In genomic region chr2:17317439-17317976, GRCh38 we compare ENCODE assay signal across 25 cellular contexts.
"Had no signal": no experiment of that assay in that cellular context is flagged by ENCODE, and none has a peak within 500 bp of the region (broad histone marks: within the 10 kb centered on the region; RNA-seq: fewer than 3 reads in every experiment).

No MANE protein-coding gene starts in this region.

- H3K27me3 Mint-ChIP-seq: activated CD4-positive, alpha-beta T cell treated with anti-CD3 and anti-CD28 coated beads, Interleukin-2, amount 10 ng/mL, durations not matched to agents 7 days and 5 days had no signal

- H3K4me3 ChIP-seq: heart right ventricle, mucosa of descending colon, pancreas, right lobe of liver, skin epidermis, stomach, suprapubic skin, transverse colon had no signal

- H3K4me1 ChIP-seq: heart right ventricle, pancreas, right lobe of liver, stomach, suprapubic skin, transverse colon had no signal

- H3K36me3 Mint-ChIP-seq: memory B cell; stimulated activated effector memory CD8-positive, alpha-beta T cell treated with anti-CD3 and anti-CD28 coated beads, Interleukin-12 subunit alpha, Interleukin-12 subunit beta, amount 100 ng/mL, for 72 hours had no signal

- H3K4me3 Mint-ChIP-seq: activated CD4-positive, alpha-beta T cell treated with anti-CD3 and anti-CD28 coated beads, Interleukin-2, amount 10 ng/mL, durations not matched to agents 7 days and 5 days; activated CD8-positive, alpha-beta T cell treated with anti-CD3 and anti-CD28 coated beads, Interleukin-2, amount 10 ng/mL, durations not matched to agents 7 days and 5 days; activated naive CD8-positive, alpha-beta T cell treated with anti-CD3 and anti-CD28 coated beads, Interleukin-2, amount 50 U/mL, for 24 hours; activated T-helper 1 cell treated with anti-CD3 and anti-CD28 coated beads, Interleukin-12 subunit alpha, Interleukin-12 subunit beta, Interleukin-2, Interleukin-4 antibody, amounts not matched to agents 30 ng/mL and 10 ng/mL and 1 ng/mL, durations not matched to agents 14 hours and 24 hours and 36 hours; memory B cell; nephron progenitor cell; stimulated activated effector memory CD8-positive, alpha-beta T cell treated with anti-CD3 and anti-CD28 coated beads, Interleukin-12 subunit alpha, Interleukin-12 subunit beta, amount 100 ng/mL, for 72 hours had no signal

- DNase-seq: activated CD4-positive, alpha-beta T cell treated with anti-CD3 and anti-CD28 coated beads, Interleukin-2, amount 10 ng/mL, durations not matched to agents 7 days and 5 days; activated CD4-positive, CD25-positive, alpha-beta regulatory T cell treated with anti-CD3 and anti-CD28 coated beads, Interleukin-2, amount 50 U/mL, for 72 hours; activated CD8-positive, alpha-beta T cell treated with anti-CD3 and anti-CD28 coated beads, Interleukin-2, amount 10 ng/mL, durations not matched to agents 7 days and 5 days; activated gamma-delta T cell; activated naive CD4-positive, alpha-beta T cell treated with anti-CD3 and anti-CD28 coated beads, Interleukin-2, amount 50 U/mL, for 16 hours; activated naive CD8-positive, alpha-beta T cell treated with anti-CD3 and anti-CD28 coated beads, Interleukin-2, amount 50 U/mL, for 24 hours; cerebellar nuclear complex; cortex of kidney; heart right ventricle; islet precursor cell; left cardiac atrium; mucosa of descending colon; nephron progenitor cell; pancreas; right lobe of liver; stimulated activated CD4-positive, alpha-beta T cell treated with anti-CD3 and anti-CD28 coated beads, Interleukin-2, amount 100 ng/mL, for 24 hours; stomach; transverse colon; WERI-Rb-1 had no signal

- H3K4me1 Mint-ChIP-seq: activated CD4-positive, alpha-beta T cell treated with anti-CD3 and anti-CD28 coated beads, Interleukin-2, amount 10 ng/mL, durations not matched to agents 7 days and 5 days; activated naive CD8-positive, alpha-beta T cell treated with anti-CD3 and anti-CD28 coated beads, Interleukin-2, amount 50 U/mL, for 24 hours; memory B cell; nephron progenitor cell; stimulated activated effector memory CD8-positive, alpha-beta T cell treated with anti-CD3 and anti-CD28 coated beads, Interleukin-12 subunit alpha, Interleukin-12 subunit beta, amount 100 ng/mL, for 72 hours had no signal

- H3K36me3 ChIP-seq: heart right ventricle, pancreas, right lobe of liver, stomach, suprapubic skin, transverse colon, WERI-Rb-1 had no signal

- H3K9me3 Mint-ChIP-seq: activated CD4-positive, alpha-beta T cell treated with anti-CD3 and anti-CD28 coated beads, Interleukin-2, amount 10 ng/mL, durations not matched to agents 7 days and 5 days; activated T-helper 1 cell treated with anti-CD3 and anti-CD28 coated beads, Interleukin-12 subunit alpha, Interleukin-12 subunit beta, Interleukin-2, Interleukin-4 antibody, amounts not matched to agents 30 ng/mL and 10 ng/mL and 1 ng/mL, durations not matched to agents 14 hours and 24 hours and 36 hours; memory B cell; nephron progenitor cell had no signal

- H3K9me3 ChIP-seq: heart right ventricle, mucosa of descending colon, pancreas, right lobe of liver, stomach, suprapubic skin, transverse colon had no signal

- H3K27ac Mint-ChIP-seq: activated CD4-positive, alpha-beta T cell treated with anti-CD3 and anti-CD28 coated beads, Interleukin-2, amount 10 ng/mL, durations not matched to agents 7 days and 5 days; activated CD8-positive, alpha-beta T cell treated with anti-CD3 and anti-CD28 coated beads, Interleukin-2, amount 10 ng/mL, durations not matched to agents 7 days and 5 days; activated naive CD8-positive, alpha-beta T cell treated with anti-CD3 and anti-CD28 coated beads, Interleukin-2, amount 50 U/mL, for 24 hours; activated T-helper 1 cell treated with anti-CD3 and anti-CD28 coated beads, Interleukin-12 subunit alpha, Interleukin-12 subunit beta, Interleukin-2, Interleukin-4 antibody, amounts not matched to agents 30 ng/mL and 10 ng/mL and 1 ng/mL, durations not matched to agents 14 hours and 24 hours and 36 hours; memory B cell; nephron progenitor cell; stimulated activated effector memory CD8-positive, alpha-beta T cell treated with anti-CD3 and anti-CD28 coated beads, Interleukin-12 subunit alpha, Interleukin-12 subunit beta, amount 100 ng/mL, for 72 hours had no signal

- ATAC-seq: activated CD8-positive, alpha-beta T cell treated with anti-CD3 and anti-CD28 coated beads, Interleukin-2, amount 10 ng/mL, durations not matched to agents 7 days and 5 days; activated naive CD8-positive, alpha-beta T cell treated with anti-CD3 and anti-CD28 coated beads, Interleukin-2, amount 50 U/mL, for 24 hours; heart right ventricle; left cardiac atrium; mucosa of descending colon; pancreas; right lobe of liver; stimulated activated effector memory CD8-positive, alpha-beta T cell treated with anti-CD3 and anti-CD28 coated beads, Interleukin-12 subunit alpha, Interleukin-12 subunit beta, amount 100 ng/mL, for 72 hours had no signal

- H3K27ac ChIP-seq: epithelial cell of prostate, heart right ventricle, pancreas, right lobe of liver, skin epidermis, stomach, suprapubic skin, transverse colon, WERI-Rb-1 had no signal
